ENCODE assay signal across 17 cellular contexts in genomic region chr12:90826031-90826430, GRCh38.
DNase-seq lines count a peak whose midpoint lies in the region; ATAC-seq and TF ChIP-seq lines count a peak whose summit lies in the region.
"Had no signal": no experiment of that assay in that cellular context is flagged by ENCODE, and none has a peak within 500 bp of the region (broad histone marks: within the 10 kb centered on the region; RNA-seq: fewer than 3 reads in every experiment).

No MANE protein-coding gene starts in this region.

- H3K9me2 ChIP-seq in neural cell (ENCODE audit: insufficient read depth, low read length) = no peaks in the 10 kb centered on the region

- H3K9me3 ChIP-seq in heart right ventricle = no peaks in the 10 kb centered on the region
- no peaks in the 10 kb centered on the region for H3K9me3 ChIP-seq in right atrium auricular region
- H3K9me3 ChIP-seq in neural cell (ENCODE audit: low read length) = no peaks in the 10 kb centered on the region
- H3K9me3 ChIP-seq: A549, MG63, SJSA1 had no signal

- TF ChIP-seq CTCF in heart right ventricle (IDR thresholded peaks at IDR 0.05) = no peak
- TF ChIP-seq CTCF in right atrium auricular region (IDR thresholded peaks at IDR 0.05) = no peak
- TF ChIP-seq CTCF in fibroblast of pulmonary artery (IDR thresholded peaks at IDR 0.05; ENCODE audit: low read length, missing control alignments) = no peak
- no peak for TF ChIP-seq CTCF in neural cell (IDR thresholded peaks at IDR 0.05; ENCODE audit: poor library complexity, severe bottlenecking)

- no peaks in the 10 kb centered on the region for H3K27me3 ChIP-seq in heart right ventricle
- no peaks in the 10 kb centered on the region for H3K27me3 ChIP-seq in right atrium auricular region
- H3K27me3 ChIP-seq in neural cell (ENCODE audit: insufficient read depth, low read depth, low read length) = no peaks in the 10 kb centered on the region
- H3K27me3 ChIP-seq: MG63, SJSA1 had no signal

- no peak for TF ChIP-seq EP300 in neural cell (conservative IDR thresholded peaks at IDR 0.05; ENCODE audit: poor library complexity, severe bottlenecking)

- no peak for TF ChIP-seq RAD21 in neural cell (conservative IDR thresholded peaks at IDR 0.05)

- intact Hi-C loops in heart right ventricle (cut with DNase I) = no loop called here

- no peaks in the 10 kb centered on the region for H3K36me3 ChIP-seq in heart right ventricle
- H3K36me3 ChIP-seq in right atrium auricular region = no peaks in the 10 kb centered on the region
- no peaks in the 10 kb centered on the region for H3K36me3 ChIP-seq in neural cell (ENCODE audit: insufficient read depth, low read length)
- H3K36me3 ChIP-seq: MG63, SJSA1 had no signal

- no peak overlapping the region for H3K4me3 ChIP-seq in heart right ventricle
- no peak overlapping the region for H3K4me3 ChIP-seq in right atrium auricular region
- H3K4me3 ChIP-seq in fibroblast of pulmonary artery (replicated peaks; ENCODE audit: low read depth, low read length) = no peak overlapping the region
- H3K4me3 ChIP-seq in neural cell (ENCODE audit: low read length) = no peak overlapping the region
- H3K4me3 ChIP-seq: A549, MG63, SJSA1 had no signal

- DNase-seq in heart right ventricle = no peak
- DNase-seq in right atrium auricular region (ENCODE audit: low spot score) = no peak
- DNase-seq in fibroblast of pulmonary artery (ENCODE audit: low read depth) = peak; percentile 4
- DNase-seq in NOMO-1 (lab: John Stamatoyannopoulos, UW; ENCODE audit: unreplicated experiment in 2 of 2) = no peak
- DNase-seq in AG08395 (ENCODE audit: low spot score) = no peak
- DNase-seq: CD4-positive, CD25-positive, alpha-beta regulatory T cell; EL; Karpas-422; MG63; NCI-H1417 treated with DMSO at 0.1 percent for 48 hours; NCI-H187 treated with DMSO at 0.1 percent for 48 hours; NCI-H510A had no signal

- peaks cover 0 to 24% (median 6%) of the 10 kb centered on the region in 9 donors for H3K4me1 ChIP-seq in heart right ventricle
- no peaks in the 10 kb centered on the region for H3K4me1 ChIP-seq in right atrium auricular region
- H3K4me1 ChIP-seq: A549, SJSA1 had no signal

- 65 to 69% methylated on average over 3 of the region's 3 CpGs for WGBS in heart right ventricle, 2 donors

- no peaks in the 10 kb centered on the region for H3K79me2 ChIP-seq in neural cell (replicated peaks; ENCODE audit: insufficient read depth, low read length)

- H3K9ac ChIP-seq in neural cell (ENCODE audit: low read length) = no peak overlapping the region

- H2AFZ ChIP-seq in neural cell (ENCODE audit: low read depth, low read length) = peak overlapping the region; percentile 16

- ATAC-seq in heart right ventricle (peak in 5 of 8 donors; percentile 57 to 89 (median 63)), HG03571 (IDR thresholded peaks at IDR 0.05; ENCODE audit: unreplicated experiment) (no peak)
- ATAC-seq: A549, Panc1 had no signal

- H3K27ac ChIP-seq in heart right ventricle (no peak overlapping the region), right atrium auricular region (no peak overlapping the region), neural cell (ENCODE audit: low read length) (peak overlapping the region; percentile 18)
- H3K27ac ChIP-seq: A549, SJSA1 had no signal

- no peak overlapping the region for H3K4me2 ChIP-seq in neural cell (ENCODE audit: low read length)
- H3K4me2 ChIP-seq: A549 had no signal

- H3F3A ChIP-seq in neural cell (ENCODE audit: insufficient read depth, low read length, poor library complexity, severe bottlenecking) = no peaks in the 10 kb centered on the region

- H4K20me1 ChIP-seq in neural cell (ENCODE audit: insufficient read depth) = no peaks in the 10 kb centered on the region

TF ChIP-seq in neural cell, 6 proteins besides CTCF, POLR2A, EP300 and RAD21:
- TF ChIP-seq SMC3 (conservative IDR thresholded peaks at IDR 0.05; ENCODE audit: poor library complexity) (no peak), EZH2 (IDR thresholded peaks at IDR 0.05; ENCODE audit: borderline replicate concordance, insufficient read depth, low read length, poor library complexity, severe bottlenecking) (no peak), POLR2AphosphoS5 (IDR thresholded peaks at IDR 0.05) (no peak), REST (IDR thresholded peaks at IDR 0.05; ENCODE audit: borderline replicate concordance) (no peak)
